ENCODE assay signal across 13 cellular contexts in the genomic region with DNA sequence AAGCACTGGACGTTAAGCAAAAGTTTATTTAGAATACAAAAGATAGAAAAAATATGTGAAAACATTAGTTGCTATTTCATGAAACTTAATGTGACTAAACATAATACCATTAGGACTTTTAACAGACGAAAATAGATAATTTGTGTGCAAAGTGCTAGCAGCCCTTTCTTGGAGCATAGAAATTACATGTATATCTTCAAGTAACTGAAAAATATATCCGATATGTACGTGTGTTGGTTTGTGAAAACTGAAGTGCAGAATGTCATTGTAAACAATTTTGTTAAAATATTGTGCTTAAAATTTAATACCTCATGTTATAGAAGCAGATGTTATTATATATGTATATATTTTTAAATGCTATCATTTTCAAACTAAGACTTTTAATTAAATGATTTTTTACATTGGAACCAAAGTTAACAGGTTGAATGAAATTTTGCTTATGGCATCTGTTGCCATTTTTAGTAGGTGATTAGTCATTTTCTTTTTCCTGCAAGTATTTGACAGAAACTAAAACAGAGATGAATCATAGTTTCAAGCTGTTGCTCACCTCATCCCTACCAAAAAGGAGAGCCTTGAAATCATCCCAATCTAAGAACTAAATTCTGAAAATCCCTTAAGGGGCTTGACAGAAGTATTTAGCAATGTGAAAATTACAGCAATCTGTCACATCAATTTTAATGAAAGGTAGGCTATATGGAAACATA.
A peak's percentile ranks its signal among the peaks of the same experiment; 100 is the strongest.
DNase-seq lines count a peak whose midpoint lies in the region; ATAC-seq, FAIRE-seq and TF ChIP-seq lines count a peak whose summit lies in the region.
"Had no signal": no experiment of that assay in that cellular context is flagged by ENCODE, and none has a peak within 500 bp of the region (broad histone marks: within the 10 kb centered on the region; RNA-seq: fewer than 3 reads in every experiment).

No MANE protein-coding gene starts in this region.

- no peaks in the 10 kb centered on the region for H3K27me3 Mint-ChIP-seq in activated CD4-positive, alpha-beta T cell treated with anti-CD3 and anti-CD28 coated beads for 36 hours
- H3K27me3 Mint-ChIP-seq: dendritic cell treated with granulocyte-macrophage colony-stimulating factor and Interleukin-4, amounts not matched to agents 40 ng/mL and 50 ng/mL, for 4 days had no signal

- no peak overlapping the region for H3K27ac ChIP-seq in dorsolateral prefrontal cortex
- H3K27ac ChIP-seq: A549, thyroid gland had no signal

- H3K36me3 Mint-ChIP-seq in activated CD4-positive, alpha-beta T cell treated with anti-CD3 and anti-CD28 coated beads for 36 hours (ENCODE audit: low read depth): no peaks in the 10 kb centered on the region

- H3K27ac Mint-ChIP-seq in activated CD4-positive, alpha-beta T cell treated with anti-CD3 and anti-CD28 coated beads for 36 hours: no peak overlapping the region
- H3K27ac Mint-ChIP-seq: dendritic cell treated with granulocyte-macrophage colony-stimulating factor and Interleukin-4, amounts not matched to agents 40 ng/mL and 50 ng/mL, for 4 days had no signal

- ATAC-seq in activated CD4-positive, alpha-beta T cell treated with anti-CD3 and anti-CD28 coated beads for 36 hours: peak; percentile 61
- ATAC-seq in HG03045 (IDR thresholded peaks at IDR 0.05; ENCODE audit: unreplicated experiment): peak; percentile 60
- ATAC-seq: A549 had no signal

- no peak overlapping the region for H3K4me3 Mint-ChIP-seq in activated CD4-positive, alpha-beta T cell treated with anti-CD3 and anti-CD28 coated beads for 36 hours
- H3K4me3 Mint-ChIP-seq: dendritic cell treated with granulocyte-macrophage colony-stimulating factor and Interleukin-4, amounts not matched to agents 40 ng/mL and 50 ng/mL, for 4 days had no signal

- no peaks in the 10 kb centered on the region for H3K9me3 Mint-ChIP-seq in activated CD4-positive, alpha-beta T cell treated with anti-CD3 and anti-CD28 coated beads for 36 hours (ENCODE audit: low read depth)

- H3K4me3 ChIP-seq in MG63 (no peak overlapping the region), dorsolateral prefrontal cortex (no peak overlapping the region)
- H3K4me3 ChIP-seq: A549, lung, thyroid gland had no signal

- H3K36me3 ChIP-seq in MG63: peaks cover 6% of the 10 kb centered on the region; the same call in 1 of the 2 replicates
- H3K36me3 ChIP-seq: thyroid gland had no signal

- no peaks in the 10 kb centered on the region for H3K27me3 ChIP-seq in MG63
- no peaks in the 10 kb centered on the region for H3K27me3 ChIP-seq in dorsolateral prefrontal cortex
- H3K27me3 ChIP-seq: thyroid gland had no signal

- FAIRE-seq in urothelium cell line (lab: Jason Lieb, UNC): no peak
- FAIRE-seq: A549 had no signal

- CTCF ChIA-PET in activated CD4-positive, alpha-beta T cell treated with anti-CD3 and anti-CD28 coated beads for 36 hours (lab: Charles Lee): interaction anchor here (0.7 kb wide), 1 partner anchor 30 kb away, joined by 3 read pairs; no protein-coding TSS in a partner anchor

- POLR2A ChIA-PET in activated CD4-positive, alpha-beta T cell treated with anti-CD3 and anti-CD28 coated beads for 36 hours (lab: Charles Lee): no interaction called here

- intact Hi-C loops in activated CD4-positive, alpha-beta T cell treated with anti-CD3 and anti-CD28 coated beads for 36 hours (cut with DNase I, micrococcal nuclease): no loop called here
- intact Hi-C loops in dorsolateral prefrontal cortex (cut with DNase I): no loop called here

- H3K4me1 Mint-ChIP-seq in activated CD4-positive, alpha-beta T cell treated with anti-CD3 and anti-CD28 coated beads for 36 hours: no peaks in the 10 kb centered on the region

- TF ChIP-seq CTCF in dorsolateral prefrontal cortex (IDR thresholded peaks at IDR 0.05 in 54 of 56, conservative IDR thresholded peaks at IDR 0.05 in 2 of 56; ENCODE audit: low read depth in 1 of 56, partially characterized antibody in 56 of 56): no peak

- H3K9me3 ChIP-seq in MG63: peaks cover 5% of the 10 kb centered on the region; the same call in 1 of the 2 replicates
- H3K9me3 ChIP-seq: A549, thyroid gland had no signal

- no peak for DNase-seq in activated CD4-positive, alpha-beta T cell treated with anti-CD3 and anti-CD28 coated beads for 36 hours
- DNase-seq in activated CD4-positive, alpha-beta T cell treated with anti-CD3 and anti-CD28 coated beads for 1 hour: no peak
- DNase-seq in amniotic epithelial cell (ENCODE audit: low read depth): peak; percentile 5
- peak; percentile 8 for DNase-seq in urothelium cell line (ENCODE audit: low spot score)
- DNase-seq in MG63: no peak
- DNase-seq in globus pallidus (ENCODE audit: low spot score): no peak
- DNase-seq in dorsolateral prefrontal cortex: no peak
- DNase-seq: stimulated activated CD4-positive, alpha-beta T cell treated with anti-CD3 and anti-CD28 coated beads, Interleukin-15, amount 100 ng/mL, for 24 hours; thyroid gland had no signal

Comparison
In these comparisons a context has a peak if more than half of its experiments do, and no peak if none do; other contexts are left out.
1. DNase-seq: peak in amniotic epithelial cell (single experiment) and urothelium cell line (single experiment); none in activated CD4-positive, alpha-beta T cell treated with anti-CD3 and anti-CD28 coated beads for 36 hours (single experiment), activated CD4-positive, alpha-beta T cell treated with anti-CD3 and anti-CD28 coated beads for 1 hour (single experiment), MG63 (single experiment), globus pallidus (single experiment) and dorsolateral prefrontal cortex (0 of 10).